17 cellular contexts compared by ENCODE assay signal in genomic region chr5:133401731-133402347, GRCh38.
DNase-seq lines count a peak whose midpoint lies in the region; ATAC-seq and TF ChIP-seq lines count a peak whose summit lies in the region.
"Had no signal": no experiment of that assay in that cellular context is flagged by ENCODE, and none has a peak within 500 bp of the region (broad histone marks: within the 10 kb centered on the region; RNA-seq: fewer than 3 reads in every experiment).

No MANE protein-coding gene starts in this region.

- ATAC-seq in activated CD8-positive, alpha-beta T cell treated with anti-CD3 and anti-CD28 coated beads, Interleukin-2, amount 10 ng/mL, durations not matched to agents 7 days and 5 days, result no peak
- no peak for ATAC-seq in activated CD8-positive, alpha-beta T cell treated with anti-CD3 and anti-CD28 coated beads for 36 hours
- no peak for ATAC-seq in WTC11
- ATAC-seq: GM12878 had no signal

- H3K36me3 Mint-ChIP-seq in activated CD8-positive, alpha-beta T cell treated with anti-CD3 and anti-CD28 coated beads, Interleukin-2, amount 10 ng/mL, durations not matched to agents 7 days and 5 days (ENCODE audit: low read depth), result no peaks in the 10 kb centered on the region
- no peaks in the 10 kb centered on the region for H3K36me3 Mint-ChIP-seq in activated CD8-positive, alpha-beta T cell treated with anti-CD3 and anti-CD28 coated beads for 36 hours (ENCODE audit: low read depth)
- no peaks in the 10 kb centered on the region for H3K36me3 Mint-ChIP-seq in WTC11
- H3K36me3 Mint-ChIP-seq in CD14-positive monocyte, result no peaks in the 10 kb centered on the region

- CTCF ChIA-PET in activated CD8-positive, alpha-beta T cell treated with anti-CD3 and anti-CD28 coated beads, Interleukin-2, amount 10 ng/mL, durations not matched to agents 7 days and 5 days (lab: Charles Lee), result interaction anchor here (1.2 kb wide), 1 partner anchor 22 kb away, joined by 3 read pairs; no protein-coding TSS in a partner anchor
- CTCF ChIA-PET in activated CD8-positive, alpha-beta T cell treated with anti-CD3 and anti-CD28 coated beads for 36 hours (lab: Charles Lee), result interaction anchor here (1.4 kb wide), 1 partner anchor 22 kb away, joined by 7 read pairs; no protein-coding TSS in a partner anchor
- CTCF ChIA-PET in WTC11 (lab: Charles Lee), result interaction anchor here (1.3 kb wide), 1 partner anchor 20 kb away, joined by 11 read pairs; no protein-coding TSS in a partner anchor

- TF ChIP-seq CTCF in activated CD8-positive, alpha-beta T cell treated with anti-CD3 and anti-CD28 coated beads for 36 hours (IDR thresholded peaks at IDR 0.05), result no peak
- TF ChIP-seq CTCF in WTC11 (IDR thresholded peaks at IDR 0.05) (no peak), CD14-positive monocyte (IDR thresholded peaks at IDR 0.05) (no peak)

- no peaks in the 10 kb centered on the region for H3K27me3 Mint-ChIP-seq in activated CD8-positive, alpha-beta T cell treated with anti-CD3 and anti-CD28 coated beads, Interleukin-2, amount 10 ng/mL, durations not matched to agents 7 days and 5 days (ENCODE audit: low read depth)
- peaks cover 2% of the 10 kb centered on the region for H3K27me3 Mint-ChIP-seq in activated CD8-positive, alpha-beta T cell treated with anti-CD3 and anti-CD28 coated beads for 36 hours
- H3K27me3 Mint-ChIP-seq in WTC11 (ENCODE audit: low read depth), result no peaks in the 10 kb centered on the region
- H3K27me3 Mint-ChIP-seq in CD14-positive monocyte (ENCODE audit: low read depth in 3 of 3), result peaks cover 0 to 2% (median 1%) of the 10 kb centered on the region in 3 donors

- DNase-seq in activated CD8-positive, alpha-beta T cell treated with anti-CD3 and anti-CD28 coated beads, Interleukin-2, amount 10 ng/mL, durations not matched to agents 7 days and 5 days, result peak; percentile 16
- DNase-seq in activated CD8-positive, alpha-beta T cell treated with anti-CD3 and anti-CD28 coated beads for 36 hours, result no peak
- DNase-seq in WTC11 (ENCODE audit: low spot score) (no peak), islet precursor cell (peak; percentile 37), CD14-positive monocyte (ENCODE audit: low spot score) (no peak), GM03348 (ENCODE audit: low spot score) (no peak), RPMI8226 (no peak)
- peak; percentile 15 for DNase-seq in stimulated activated CD8-positive, alpha-beta memory T cell treated with anti-CD3 and anti-CD28 coated beads, Interleukin-4, amount 100 ng/mL, for 48 hours
- DNase-seq: 8988T, DND-41, NCI-H1092, NCI-H146, NCI-H2081 treated with DMSO at 0.1 percent for 48 hours, NCI-H510A treated with DMSO at 0.1 percent for 48 hours, NCI-H82, PC-9 had no signal

- POLR2A ChIA-PET in activated CD8-positive, alpha-beta T cell treated with anti-CD3 and anti-CD28 coated beads, Interleukin-2, amount 10 ng/mL, durations not matched to agents 7 days and 5 days (lab: Charles Lee), result no interaction called here
- POLR2A ChIA-PET in activated CD8-positive, alpha-beta T cell treated with anti-CD3 and anti-CD28 coated beads for 36 hours (lab: Charles Lee), result no interaction called here
- POLR2A ChIA-PET in WTC11 (lab: Charles Lee), result no interaction called here

- intact Hi-C loops in activated CD8-positive, alpha-beta T cell treated with anti-CD3 and anti-CD28 coated beads for 36 hours (cut with micrococcal nuclease), result no loop called here
- intact Hi-C loops in CD14-positive monocyte (cut with micrococcal nuclease), result no loop called here

- no peaks in the 10 kb centered on the region for H3K9me3 Mint-ChIP-seq in activated CD8-positive, alpha-beta T cell treated with anti-CD3 and anti-CD28 coated beads, Interleukin-2, amount 10 ng/mL, durations not matched to agents 7 days and 5 days (ENCODE audit: insufficient read depth)
- no peaks in the 10 kb centered on the region for H3K9me3 Mint-ChIP-seq in activated CD8-positive, alpha-beta T cell treated with anti-CD3 and anti-CD28 coated beads for 36 hours
- no peaks in the 10 kb centered on the region for H3K9me3 Mint-ChIP-seq in WTC11
- peaks cover 0 to 3% (median 0%) of the 10 kb centered on the region in 7 donors for H3K9me3 Mint-ChIP-seq in CD14-positive monocyte

- no peak overlapping the region for H3K4me3 Mint-ChIP-seq in activated CD8-positive, alpha-beta T cell treated with anti-CD3 and anti-CD28 coated beads, Interleukin-2, amount 10 ng/mL, durations not matched to agents 7 days and 5 days
- H3K4me3 Mint-ChIP-seq in activated CD8-positive, alpha-beta T cell treated with anti-CD3 and anti-CD28 coated beads for 36 hours, result no peak overlapping the region
- H3K4me3 Mint-ChIP-seq in WTC11 (no peak overlapping the region), CD14-positive monocyte (no peak overlapping the region)

- H3K4me1 Mint-ChIP-seq in activated CD8-positive, alpha-beta T cell treated with anti-CD3 and anti-CD28 coated beads, Interleukin-2, amount 10 ng/mL, durations not matched to agents 7 days and 5 days (ENCODE audit: low read depth), result peaks cover 30% of the 10 kb centered on the region
- peaks cover 32% of the 10 kb centered on the region for H3K4me1 Mint-ChIP-seq in activated CD8-positive, alpha-beta T cell treated with anti-CD3 and anti-CD28 coated beads for 36 hours (ENCODE audit: low read depth)
- H3K4me1 Mint-ChIP-seq in WTC11, result peaks cover 38% of the 10 kb centered on the region
- peaks cover 4% of the 10 kb centered on the region for H3K4me1 Mint-ChIP-seq in CD14-positive monocyte

- H3K27ac Mint-ChIP-seq in activated CD8-positive, alpha-beta T cell treated with anti-CD3 and anti-CD28 coated beads, Interleukin-2, amount 10 ng/mL, durations not matched to agents 7 days and 5 days, result no peak overlapping the region
- no peak overlapping the region for H3K27ac Mint-ChIP-seq in activated CD8-positive, alpha-beta T cell treated with anti-CD3 and anti-CD28 coated beads for 36 hours
- H3K27ac Mint-ChIP-seq in WTC11 (0 out of 2 replicates have a peak overlapping the region, but pooled peaks have one; percentile 3), CD14-positive monocyte (no peak overlapping the region)

TF ChIP-seq in WTC11, 78 proteins besides CTCF, POLR2A, EP300 and RAD21:
- no peak for TF ChIP-seq SP1 (CRISPR knock-in tag; conservative IDR thresholded peaks at IDR 0.05)
- no peak for TF ChIP-seq TEAD1 (CRISPR knock-in tag; IDR thresholded peaks at IDR 0.05)
- no peak for TF ChIP-seq IRF1 (CRISPR knock-in tag; IDR thresholded peaks at IDR 0.05)
- TF ChIP-seq EMX1 (CRISPR knock-in tag; IDR thresholded peaks at IDR 0.05), result no peak
- TF ChIP-seq ZNF138 (CRISPR knock-in tag; conservative IDR thresholded peaks at IDR 0.05), result no peak
- TF ChIP-seq ZNF232 (CRISPR knock-in tag; IDR thresholded peaks at IDR 0.05), result no peak
- no peak for TF ChIP-seq USF1 (CRISPR knock-in tag; IDR thresholded peaks at IDR 0.05)
- no peak for TF ChIP-seq TEAD4 (CRISPR knock-in tag; IDR thresholded peaks at IDR 0.05)
- TF ChIP-seq ESRRA (CRISPR knock-in tag; IDR thresholded peaks at IDR 0.05; ENCODE audit: borderline replicate concordance), result no peak
- no peak for TF ChIP-seq NFYB (CRISPR knock-in tag; conservative IDR thresholded peaks at IDR 0.05; ENCODE audit: low read depth)
- no peak for TF ChIP-seq MXD4 (CRISPR knock-in tag; IDR thresholded peaks at IDR 0.05; ENCODE audit: borderline replicate concordance)
- no peak for TF ChIP-seq ATF3 (CRISPR knock-in tag; conservative IDR thresholded peaks at IDR 0.05)

Comparison
In these comparisons a context has a peak if more than half of its experiments do, and no peak if none do; other contexts are left out.
1. DNase-seq: peak in activated CD8-positive, alpha-beta T cell treated with anti-CD3 and anti-CD28 coated beads, Interleukin-2, amount 10 ng/mL, durations not matched to agents 7 days and 5 days (single experiment), islet precursor cell (single experiment) and stimulated activated CD8-positive, alpha-beta memory T cell treated with anti-CD3 and anti-CD28 coated beads, Interleukin-4, amount 100 ng/mL, for 48 hours (single experiment); none in activated CD8-positive, alpha-beta T cell treated with anti-CD3 and anti-CD28 coated beads for 36 hours (single experiment), WTC11 (single experiment), CD14-positive monocyte (single experiment), GM03348 (single experiment) and RPMI8226 (single experiment).